ENCODE assay signal across 12 cellular contexts in the genomic region with DNA sequence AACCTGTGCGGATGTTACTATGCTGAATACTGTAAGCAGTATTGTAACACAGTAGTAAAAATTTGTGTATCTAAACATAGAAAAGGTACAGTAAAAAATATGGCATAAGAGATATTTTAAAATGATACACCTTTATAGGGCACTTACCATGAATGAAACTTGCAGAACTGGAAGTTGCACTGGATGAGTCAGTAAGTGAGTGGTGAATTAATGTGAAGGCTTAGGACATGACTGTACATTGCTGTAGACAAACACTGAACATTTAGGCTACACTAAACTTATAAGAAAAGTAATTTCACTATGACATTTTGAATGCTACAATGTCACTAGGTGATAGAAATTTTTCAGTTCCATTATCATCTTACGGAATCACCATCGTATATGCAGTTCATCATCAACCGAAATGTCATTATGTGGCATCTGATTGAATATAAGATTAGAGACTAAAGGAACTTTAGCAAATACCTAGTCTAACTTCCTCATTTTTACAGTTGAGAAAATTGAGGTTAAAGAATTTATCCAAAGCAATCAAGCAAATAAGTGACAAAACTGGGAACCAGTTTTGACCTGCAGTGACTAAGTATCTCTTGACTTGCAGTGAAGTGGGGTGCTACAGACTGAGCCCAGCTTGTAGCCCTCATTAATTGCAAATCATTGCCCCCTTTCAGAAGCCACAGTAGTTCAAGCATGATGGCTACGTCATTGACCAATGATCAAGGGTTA. TPM values are rescaled to one million over a fixed set of nuclear protein-coding genes. Genes with fewer than 3 reads are reported as not detected.
DNase-seq lines count a peak whose midpoint lies in the region; ATAC-seq and TF ChIP-seq lines count a peak whose summit lies in the region.
"Had no signal": no experiment of that assay in that cellular context is flagged by ENCODE, and none has a peak within 500 bp of the region (broad histone marks: within the 10 kb centered on the region; RNA-seq: fewer than 3 reads in every experiment).

No MANE protein-coding gene starts in this region.

- POLR2A ChIA-PET in activated CD4-positive, alpha-beta memory T cell treated with anti-CD3 and anti-CD28 coated beads, Interleukin-2, amount 10 ng/mL, durations not matched to agents 7 days and 5 days (lab: Charles Lee), result no interaction called here

- H3K27me3 Mint-ChIP-seq in stimulated activated naive CD8-positive, alpha-beta T cell treated with anti-CD3 and anti-CD28 coated beads, Interleukin-15, amount 100 ng/mL, for 72 hours, result no peaks in the 10 kb centered on the region
- H3K27me3 Mint-ChIP-seq in type B pancreatic cell, result no peaks in the 10 kb centered on the region
- H3K27me3 Mint-ChIP-seq in activated CD4-positive, alpha-beta memory T cell treated with anti-CD3 and anti-CD28 coated beads, Interleukin-2, amount 10 ng/mL, durations not matched to agents 7 days and 5 days, result peaks cover 22% of the 10 kb centered on the region

- H3K9me3 Mint-ChIP-seq in stimulated activated naive CD8-positive, alpha-beta T cell treated with anti-CD3 and anti-CD28 coated beads, Interleukin-15, amount 100 ng/mL, for 72 hours, result no peaks in the 10 kb centered on the region
- H3K9me3 Mint-ChIP-seq in type B pancreatic cell, result no peaks in the 10 kb centered on the region
- H3K9me3 Mint-ChIP-seq in activated CD4-positive, alpha-beta memory T cell treated with anti-CD3 and anti-CD28 coated beads, Interleukin-2, amount 10 ng/mL, durations not matched to agents 7 days and 5 days, result no peaks in the 10 kb centered on the region
- H3K9me3 Mint-ChIP-seq: T-helper 2 cell treated with Interferon-gamma antibody and Interleukin-4, amounts not matched to agents 5 μg/mL and 100 μg/mL, for 36 hours had no signal

- H3K27ac Mint-ChIP-seq in stimulated activated naive CD8-positive, alpha-beta T cell treated with anti-CD3 and anti-CD28 coated beads, Interleukin-15, amount 100 ng/mL, for 72 hours, result no peak overlapping the region
- H3K27ac Mint-ChIP-seq in type B pancreatic cell, result peak overlapping the region; percentile 81
- no peak overlapping the region for H3K27ac Mint-ChIP-seq in activated CD4-positive, alpha-beta memory T cell treated with anti-CD3 and anti-CD28 coated beads, Interleukin-2, amount 10 ng/mL, durations not matched to agents 7 days and 5 days
- H3K27ac Mint-ChIP-seq: T-helper 2 cell treated with Interferon-gamma antibody and Interleukin-4, amounts not matched to agents 5 μg/mL and 100 μg/mL, for 36 hours had no signal

- H3K4me1 Mint-ChIP-seq in stimulated activated naive CD8-positive, alpha-beta T cell treated with anti-CD3 and anti-CD28 coated beads, Interleukin-15, amount 100 ng/mL, for 72 hours, result peaks cover 9% of the 10 kb centered on the region
- peaks cover under 1% of the 10 kb centered on the region for H3K4me1 Mint-ChIP-seq in type B pancreatic cell (ENCODE audit: unreplicated experiment)
- H3K4me1 Mint-ChIP-seq in activated CD4-positive, alpha-beta memory T cell treated with anti-CD3 and anti-CD28 coated beads, Interleukin-2, amount 10 ng/mL, durations not matched to agents 7 days and 5 days, result peaks cover 19% of the 10 kb centered on the region

- H3K4me3 ChIP-seq in LNCaP clone FGC (ENCODE audit: low read depth, low read length), result peak overlapping the region; percentile 9
- H3K4me3 ChIP-seq in epithelial cell of esophagus (ENCODE audit: low read length), result no peak overlapping the region
- H3K4me3 ChIP-seq: BLaER1 had no signal

- DNase-seq in stimulated activated naive CD8-positive, alpha-beta T cell treated with anti-CD3 and anti-CD28 coated beads, Interleukin-15, Interleukin-2, amounts not matched to agents 100 U/mL and 50 U/mL, for 24 hours, result no peak
- no peak for DNase-seq in stimulated activated naive CD8-positive, alpha-beta T cell treated with anti-CD3 and anti-CD28 coated beads, Interleukin-15, amount 100 ng/mL, for 72 hours
- peak; percentile 91 for DNase-seq in LNCaP clone FGC (ENCODE audit: low read depth)
- DNase-seq in epithelial cell of esophagus (ENCODE audit: low read depth), result peak; percentile 93
- DNase-seq in type B pancreatic cell (ENCODE audit: extremely low spot score, unreplicated experiment), result no peak
- DNase-seq in epidermal melanocyte (ENCODE audit: insufficient read length, low spot score), result no peak
- DNase-seq in activated CD4-positive, alpha-beta T cell treated with anti-CD3 and anti-CD28 coated beads for 4 hours, result no peak
- no peak for DNase-seq in activated CD4-positive, alpha-beta memory T cell treated with anti-CD3 and anti-CD28 coated beads, Interleukin-2, amount 10 ng/mL, durations not matched to agents 7 days and 5 days
- DNase-seq: aorta had no signal

- CTCF ChIA-PET in activated CD4-positive, alpha-beta memory T cell treated with anti-CD3 and anti-CD28 coated beads, Interleukin-2, amount 10 ng/mL, durations not matched to agents 7 days and 5 days (lab: Charles Lee), result no interaction called here

- H3K4me3 Mint-ChIP-seq in stimulated activated naive CD8-positive, alpha-beta T cell treated with anti-CD3 and anti-CD28 coated beads, Interleukin-15, amount 100 ng/mL, for 72 hours, result no peak overlapping the region
- peak overlapping the region; percentile 27 for H3K4me3 Mint-ChIP-seq in type B pancreatic cell
- H3K4me3 Mint-ChIP-seq in activated CD4-positive, alpha-beta memory T cell treated with anti-CD3 and anti-CD28 coated beads, Interleukin-2, amount 10 ng/mL, durations not matched to agents 7 days and 5 days, result no peak overlapping the region
- H3K4me3 Mint-ChIP-seq: T-helper 2 cell treated with Interferon-gamma antibody and Interleukin-4, amounts not matched to agents 5 μg/mL and 100 μg/mL, for 36 hours had no signal

- H3K36me3 Mint-ChIP-seq in type B pancreatic cell, result no peaks in the 10 kb centered on the region
- H3K36me3 Mint-ChIP-seq in activated CD4-positive, alpha-beta memory T cell treated with anti-CD3 and anti-CD28 coated beads, Interleukin-2, amount 10 ng/mL, durations not matched to agents 7 days and 5 days (ENCODE audit: low read depth), result no peaks in the 10 kb centered on the region

- peak; percentile 73 for ATAC-seq in stimulated activated naive CD8-positive, alpha-beta T cell treated with anti-CD3 and anti-CD28 coated beads, Interleukin-15, Interleukin-2, amounts not matched to agents 100 U/mL and 50 U/mL, for 24 hours
- ATAC-seq in stimulated activated naive CD8-positive, alpha-beta T cell treated with anti-CD3 and anti-CD28 coated beads, Interleukin-15, amount 100 ng/mL, for 72 hours, result no peak

- TF ChIP-seq CTCF in LNCaP clone FGC (IDR thresholded peaks at IDR 0.05; ENCODE audit: control insufficient read depth, extremely low read depth, insufficient read depth) (no peak), epithelial cell of esophagus (IDR thresholded peaks at IDR 0.05; ENCODE audit: insufficient read depth, low read depth, low read length, missing control alignments) (no peak), type B pancreatic cell (conservative IDR thresholded peaks at IDR 0.05) (no peak)

RNA-seq across cellular contexts. Expression of a gene that starts 55.3 kb away (rescaled TPM):
- total RNA-seq in type B pancreatic cell (ENCODE audit: low replicate concordance), result 25.5 and 65.1 TPM in 2 replicates
- total RNA-seq in activated CD4-positive, alpha-beta memory T cell treated with anti-CD3 and anti-CD28 coated beads, Interleukin-2, amount 10 ng/mL, durations not matched to agents 7 days and 5 days, result not detected
- total RNA-seq: osteocyte had no signal

Comparison
In these comparisons a context has a peak if more than half of its experiments do, and no peak if none do; other contexts are left out.
1. DNase-seq: peak in LNCaP clone FGC (single experiment) and epithelial cell of esophagus (single experiment); none in stimulated activated naive CD8-positive, alpha-beta T cell treated with anti-CD3 and anti-CD28 coated beads, Interleukin-15, Interleukin-2, amounts not matched to agents 100 U/mL and 50 U/mL, for 24 hours (single experiment), stimulated activated naive CD8-positive, alpha-beta T cell treated with anti-CD3 and anti-CD28 coated beads, Interleukin-15, amount 100 ng/mL, for 72 hours (0 of 2), type B pancreatic cell (single experiment), epidermal melanocyte (single experiment), activated CD4-positive, alpha-beta T cell treated with anti-CD3 and anti-CD28 coated beads for 4 hours (0 of 2) and activated CD4-positive, alpha-beta memory T cell treated with anti-CD3 and anti-CD28 coated beads, Interleukin-2, amount 10 ng/mL, durations not matched to agents 7 days and 5 days (single experiment).
2. RNA of a gene that starts 55.3 kb away (total RNA-seq): 25.5 to 65.1 TPM in type B pancreatic cell; not detected in activated CD4-positive, alpha-beta memory T cell treated with anti-CD3 and anti-CD28 coated beads, Interleukin-2, amount 10 ng/mL, durations not matched to agents 7 days and 5 days; every median in the first group is over 10 times any median in the second.